In genomic region chr17:81036128-81036891, GRCh38 we compare ENCODE assay signal across 9 cellular contexts. TPM values are rescaled to one million over a fixed set of nuclear protein-coding genes. Genes with fewer than 3 reads are reported as not detected.
A peak's percentile ranks its signal among the peaks of the same experiment; 100 is the strongest.
DNase-seq lines count a peak whose midpoint lies in the region; ATAC-seq, FAIRE-seq and TF ChIP-seq lines count a peak whose summit lies in the region.
"Had no signal": no experiment of that assay in that cellular context is flagged by ENCODE, and none has a peak within 500 bp of the region (broad histone marks: within the 10 kb centered on the region; RNA-seq: fewer than 3 reads in every experiment).

No MANE protein-coding gene starts in this region.

- TF ChIP-seq POLR2A in K562 (conservative IDR thresholded peaks at IDR 0.05): no peak

- peak; percentile 6 for FAIRE-seq in K562 (lab: Jason Lieb, UNC)
- FAIRE-seq: G401.6 had no signal

- peaks cover 5% of the 10 kb centered on the region for H3K9me1 ChIP-seq in K562 (ENCODE audit: control insufficient read depth, insufficient read depth, low read length)

- H3K79me2 ChIP-seq in K562 (ENCODE audit: control insufficient read depth, insufficient read depth, low read length) (peaks cover 65% of the 10 kb centered on the region), MM.1S (ENCODE audit: low read length) (no peaks in the 10 kb centered on the region)

- CTCF ChIA-PET in activated CD8-positive, alpha-beta memory T cell treated with anti-CD3 and anti-CD28 coated beads, Interleukin-2, amount 10 ng/mL, durations not matched to agents 7 days and 5 days (lab: Charles Lee): interaction anchor here (0.9 to 3.4 kb wide), 6 partner anchors 13 to 66 kb away, joined by 3 to 15 read pairs (median 4); no protein-coding TSS in a partner anchor
- CTCF ChIA-PET in K562 (lab: Yijun Ruan, JAX; ENCODE audit: low intra/inter-chr PET ratio): interaction anchor here (1.4 kb wide), 1 partner anchor 48 kb away, joined by 4 read pairs; no protein-coding TSS in a partner anchor

- H3K4me1 ChIP-seq in K562 (replicated peaks in 1 of 2; ENCODE audit: control insufficient read depth in 2 of 2, insufficient read depth in 2 of 2, low read length in 2 of 2) (peaks cover 28 to 83% of the 10 kb centered on the region in 2 experiments), left lung (peaks cover 35 to 83% of the 10 kb centered on the region in 2 donors), tibial artery (peaks cover 0 to 61% (median 36%) of the 10 kb centered on the region in 4 donors), MM.1S (ENCODE audit: low read length) (no peaks in the 10 kb centered on the region)

- intact Hi-C loops in K562 (cut with micrococcal nuclease): no loop called here
- intact Hi-C loops in left lung (cut with DNase I): no loop called here
- intact Hi-C loops in tibial artery (cut with DNase I; ENCODE audit: low total_unique reads): loop anchor here (5.0 kb wide), 1 partner anchor 56 kb away; no protein-coding TSS in a partner anchor

- H3K36me3 ChIP-seq in K562 (ENCODE audit: control insufficient read depth, insufficient read depth, low read length): peaks cover 33% of the 10 kb centered on the region; the same call in 2 of the 3 replicates
- H3K36me3 ChIP-seq in left lung: peaks cover 0 to 4% of the 10 kb centered on the region in 2 donors
- H3K36me3 ChIP-seq in tibial artery: no peaks in the 10 kb centered on the region
- H3K36me3 ChIP-seq in MM.1S (replicated peaks; ENCODE audit: insufficient read depth, low read length): no peaks in the 10 kb centered on the region

- no peaks in the 10 kb centered on the region for H3K27me3 ChIP-seq in K562 (ENCODE audit: control insufficient read depth in 2 of 2, insufficient read depth in 2 of 2, low read length in 2 of 2)
- H3K27me3 ChIP-seq in left lung: peaks cover 0 to 21% of the 10 kb centered on the region in 2 donors
- peaks cover 0 to 37% of the 10 kb centered on the region in 2 donors for H3K27me3 ChIP-seq in tibial artery
- peaks cover 87% of the 10 kb centered on the region for H3K27me3 ChIP-seq in MM.1S (replicated peaks; ENCODE audit: insufficient read depth, low read length)

- no peaks in the 10 kb centered on the region for H3K9me3 Mint-ChIP-seq in activated CD8-positive, alpha-beta memory T cell treated with anti-CD3 and anti-CD28 coated beads, Interleukin-2, amount 10 ng/mL, durations not matched to agents 7 days and 5 days (ENCODE audit: low read depth)

- no peak for TF ChIP-seq EP300 in K562 (IDR thresholded peaks at IDR 0.05; ENCODE audit: low read length)

- H3K4me3 ChIP-seq in K562 (peak overlapping the region; percentile 58), left lung (peak overlapping the region; percentile 40 to 62), tibial artery (peak overlapping the region; percentile 48 to 62), MM.1S (ENCODE audit: low read length) (no peak overlapping the region)

- H3K27ac ChIP-seq in K562 (ENCODE audit: extremely low read depth, low read depth, low read length) (no peak overlapping the region), left lung (peak overlapping the region in 1 of 2 donors; percentile 9), tibial artery (no peak overlapping the region), MM.1S (ENCODE audit: low read length) (no peak overlapping the region)

- POLR2A ChIA-PET in K562 (lab: Yijun Ruan, JAX): interaction anchor here (0.6 to 1.8 kb wide), 9 partner anchors 9 to 59 kb away, joined by 3 to 5 read pairs (median 3); no protein-coding TSS in a partner anchor

- in situ Hi-C loops in K562 (cut with MboI): no loop called here

- BruUV-seq in K562 (replicated peaks; lab: Mats Ljungman, UMichigan): no TSS peak

- peaks cover 6% of the 10 kb centered on the region for H3K4me1 Mint-ChIP-seq in activated CD8-positive, alpha-beta memory T cell treated with anti-CD3 and anti-CD28 coated beads, Interleukin-2, amount 10 ng/mL, durations not matched to agents 7 days and 5 days

- no peak for DNase-seq in activated CD8-positive, alpha-beta memory T cell treated with anti-CD3 and anti-CD28 coated beads, Interleukin-2, amount 10 ng/mL, durations not matched to agents 7 days and 5 days
- DNase-seq in activated CD8-positive, alpha-beta memory T cell treated with anti-CD3 and anti-CD28 coated beads, Interleukin-2, amount 50 U/mL, for 4 hours: no peak
- no peak for DNase-seq in K562 (ENCODE audit: extremely low read depth in 1 of 4, low spot score in 3 of 4)
- peak; percentile 30 to 71 for DNase-seq in left lung
- no peak for DNase-seq in tibial artery
- DNase-seq in SKM-1 (lab: John Stamatoyannopoulos, UW; ENCODE audit: unreplicated experiment): no peak
- DNase-seq in activated gamma-delta T cell treated with Interleukin-2 at 50 U/mL for 16 hours: no peak
- DNase-seq in MM.1S: no peak

- no peak for TF ChIP-seq RAD21 in K562 (CRISPR knock-in tag; conservative IDR thresholded peaks at IDR 0.05 in 1 of 2, IDR thresholded peaks at IDR 0.05 in 1 of 2)

- H3K27ac Mint-ChIP-seq in activated CD8-positive, alpha-beta memory T cell treated with anti-CD3 and anti-CD28 coated beads, Interleukin-2, amount 10 ng/mL, durations not matched to agents 7 days and 5 days: no peak overlapping the region

- H2AFZ ChIP-seq in K562 (ENCODE audit: low read depth, low read length): no peak overlapping the region
- H2AFZ ChIP-seq in MM.1S (ENCODE audit: low read length): no peak overlapping the region

- H3K9ac ChIP-seq in K562 (ENCODE audit: insufficient read depth in 1 of 2, low read depth in 2 of 2, low read length in 2 of 2): peak overlapping the region; percentile 27 to 96
- H3K9ac ChIP-seq in MM.1S (ENCODE audit: low read length): no peak overlapping the region

- no peak for ATAC-seq in activated CD8-positive, alpha-beta memory T cell treated with anti-CD3 and anti-CD28 coated beads, Interleukin-2, amount 10 ng/mL, durations not matched to agents 7 days and 5 days
- no peak for ATAC-seq in K562
- ATAC-seq in left lung: no peak

- H3F3A ChIP-seq in MM.1S (ENCODE audit: insufficient read depth, low read length): no peaks in the 10 kb centered on the region

- H3K4me3 Mint-ChIP-seq in activated CD8-positive, alpha-beta memory T cell treated with anti-CD3 and anti-CD28 coated beads, Interleukin-2, amount 10 ng/mL, durations not matched to agents 7 days and 5 days: peak overlapping the region; percentile 71

- H3K9me3 ChIP-seq in K562 (replicated peaks; ENCODE audit: control insufficient read depth, insufficient read depth, low read depth, low read length): no peaks in the 10 kb centered on the region
- no peaks in the 10 kb centered on the region for H3K9me3 ChIP-seq in left lung
- H3K9me3 ChIP-seq in tibial artery: no peaks in the 10 kb centered on the region
- no peaks in the 10 kb centered on the region for H3K9me3 ChIP-seq in MM.1S (replicated peaks; ENCODE audit: insufficient read depth, low read length)

- WGBS in K562 (ENCODE audit: insufficient coverage, low coverage, missing lambda C conversion rate): 79% methylated on average over 18 of the region's 26 CpGs

- H3K9me2 ChIP-seq in MM.1S (replicated peaks; ENCODE audit: insufficient read depth, low read length): no peaks in the 10 kb centered on the region

- H3K36me3 Mint-ChIP-seq in activated CD8-positive, alpha-beta memory T cell treated with anti-CD3 and anti-CD28 coated beads, Interleukin-2, amount 10 ng/mL, durations not matched to agents 7 days and 5 days: no peaks in the 10 kb centered on the region

- no peak for TF ChIP-seq CTCF in K562 (IDR thresholded peaks at IDR 0.05 in 2 of 3, conservative IDR thresholded peaks at IDR 0.05 in 1 of 3; ENCODE audit: insufficient read depth in 2 of 3, low read depth in 1 of 3, low read length in 3 of 3)
- TF ChIP-seq CTCF in left lung (IDR thresholded peaks at IDR 0.05): no peak
- no peak for TF ChIP-seq CTCF in tibial artery (IDR thresholded peaks at IDR 0.05)
- TF ChIP-seq CTCF in MM.1S (IDR thresholded peaks at IDR 0.05; ENCODE audit: low read length): no peak

- H3K27me3 Mint-ChIP-seq in activated CD8-positive, alpha-beta memory T cell treated with anti-CD3 and anti-CD28 coated beads, Interleukin-2, amount 10 ng/mL, durations not matched to agents 7 days and 5 days: peaks cover 40% of the 10 kb centered on the region

- H3K4me2 ChIP-seq in K562 (ENCODE audit: insufficient read depth, low read length) (peak overlapping the region; percentile 78), MM.1S (ENCODE audit: low read depth, low read length) (no peak overlapping the region)

- peaks cover 39% of the 10 kb centered on the region for H4K20me1 ChIP-seq in K562 (replicated peaks; ENCODE audit: control insufficient read depth, insufficient read depth, low read length)
- H4K20me1 ChIP-seq in MM.1S (ENCODE audit: insufficient read depth, low read length): no peaks in the 10 kb centered on the region

RNA-seq across cellular contexts. Expression of gene BAIAP2, which starts 1.4 kb away (rescaled TPM):
- 1 to 10 TPM; 4.8 to 7.0 TPM for total RNA-seq in activated CD8-positive, alpha-beta memory T cell treated with anti-CD3 and anti-CD28 coated beads, Interleukin-2, amount 10 ng/mL, durations not matched to agents 7 days and 5 days
- 69.8 and 141 TPM in 2 replicates for total RNA-seq in K562 (2011; cell fraction: chromatin; rRNA removed; ENCODE audit: low replicate concordance)
- 54.5 and 61.0 TPM in 2 replicates for total RNA-seq in K562 (2011; cell fraction: nucleolus; rRNA removed)
- total RNA-seq in K562 (2011; cell fraction: nucleoplasm; rRNA removed): 40.5 and 42.0 TPM in 2 replicates
- total RNA-seq in K562 (2014; rRNA removed): 26.7 and 31.9 TPM in 2 replicates
- 14.2 and 17.7 TPM in 2 replicates for total RNA-seq in K562 (2014; rRNA removed; fragmentation: Illumina TruSeq; extraction: Trizol)
- 18.4 and 21.2 TPM in 2 replicates for total RNA-seq in K562 (2015; rRNA removed; fragmentation: Illumina TruSeq; extraction: Trizol)
- 44.7 and 51.6 TPM in 2 replicates for total RNA-seq in K562 (2021)
- polyA plus RNA-seq in K562 (2011; rRNA removed): 9.8 and 13.6 TPM in 2 replicates
- polyA plus RNA-seq in K562 (2011; cell fraction: cytosol; rRNA removed): 9.8 and 28.7 TPM in 2 replicates
- 37.7 and 77.3 TPM in 2 replicates for polyA plus RNA-seq in K562 (2011; cell fraction: nucleus; rRNA removed)
- polyA plus RNA-seq in K562 (2012): 37.1 and 42.6 TPM in 2 replicates
- 20.7 and 30.0 TPM in 2 replicates for polyA plus RNA-seq in K562 (2014; fragmentation: Illumina TruSeq; extraction: Trizol)
- 1 to 10 TPM; 2.3 to 2.4 TPM for polyA plus RNA-seq in K562 (2014; fragmentation: Nextera tagmentation; extraction: Ambion mirVana)
- polyA plus RNA-seq in K562 (2014; rRNA removed): 17.3 and 23.2 TPM in 2 replicates
- polyA minus RNA-seq in K562 (2011; rRNA and poly(A)+ RNA removed): 11.9 and 13.6 TPM in 2 replicates
- 22.8 and 24.8 TPM in 2 replicates for polyA minus RNA-seq in K562 (2011; cell fraction: cytosol; rRNA and poly(A)+ RNA removed)
- polyA minus RNA-seq in K562 (2011; cell fraction: nucleus; rRNA and poly(A)+ RNA removed): 38.3 and 38.6 TPM in 2 replicates
- total RNA-seq in left lung: 100 to 1,000 TPM in 1 of 2 donors, 10 to 100 TPM in 1; 76.3 to 135 TPM

RNA-seq across cellular contexts. Expression of gene CHMP6, which starts 44.7 kb away (rescaled TPM):
- total RNA-seq in activated CD8-positive, alpha-beta memory T cell treated with anti-CD3 and anti-CD28 coated beads, Interleukin-2, amount 10 ng/mL, durations not matched to agents 7 days and 5 days: 10 to 100 TPM; 29.8 to 34.6 TPM
- total RNA-seq in K562 (2011; cell fraction: chromatin; rRNA removed; ENCODE audit: low replicate concordance): 33.8 and 66.2 TPM in 2 replicates
- total RNA-seq in K562 (2011; cell fraction: nucleolus; rRNA removed): 40.5 and 47.9 TPM in 2 replicates
- total RNA-seq in K562 (2011; cell fraction: nucleoplasm; rRNA removed): 22.9 and 24.6 TPM in 2 replicates
- total RNA-seq in K562 (2014; rRNA removed) (10.3 and 12.9 TPM in 2 replicates), K562 (2014; rRNA removed; fragmentation: Illumina TruSeq; extraction: Trizol) (14.4 and 15.7 TPM in 2 replicates), K562 (2015; rRNA removed; fragmentation: Illumina TruSeq; extraction: Trizol) (12.7 and 13.8 TPM in 2 replicates), K562 (2021) (25.6 and 26.8 TPM in 2 replicates), left lung (10 to 100 TPM; 28.2 to 32.7 TPM)
- polyA plus RNA-seq in K562 (2011; rRNA removed) (8.0 and 13.4 TPM in 2 replicates), K562 (2014; fragmentation: Illumina TruSeq; extraction: Trizol) (11.4 and 15.5 TPM in 2 replicates), K562 (2014; fragmentation: Nextera tagmentation; extraction: Ambion mirVana) (1 to 10 TPM in 1 of 2 experiments, under 1 TPM in 1; 0.25 to 1.8 TPM), K562 (2014; rRNA removed) (28.3 and 30.4 TPM in 2 replicates)
- polyA plus RNA-seq in K562 (2011; cell fraction: cytosol; rRNA removed): 10.5 and 35.5 TPM in 2 replicates
- 10.7 and 20.1 TPM in 2 replicates for polyA plus RNA-seq in K562 (2011; cell fraction: nucleus; rRNA removed)
- polyA plus RNA-seq in K562 (2012): 13.7 and 20.1 TPM in 2 replicates
- 11.2 and 15.9 TPM in 2 replicates for polyA minus RNA-seq in K562 (2011; rRNA and poly(A)+ RNA removed)
- 5.0 and 8.7 TPM in 2 replicates for polyA minus RNA-seq in K562 (2011; cell fraction: cytosol; rRNA and poly(A)+ RNA removed)
- polyA minus RNA-seq in K562 (2011; cell fraction: nucleus; rRNA and poly(A)+ RNA removed): 13.5 and 13.7 TPM in 2 replicates

Comparison
In these comparisons a context has a peak if more than half of its experiments do, and no peak if none do; other contexts are left out.
1. DNase-seq: peak in left lung (2 of 2); none in activated CD8-positive, alpha-beta memory T cell treated with anti-CD3 and anti-CD28 coated beads, Interleukin-2, amount 10 ng/mL, durations not matched to agents 7 days and 5 days (single experiment), activated CD8-positive, alpha-beta memory T cell treated with anti-CD3 and anti-CD28 coated beads, Interleukin-2, amount 50 U/mL, for 4 hours (single experiment), K562 (0 of 4), tibial artery (0 of 2), SKM-1 (single experiment), activated gamma-delta T cell treated with Interleukin-2 at 50 U/mL for 16 hours (single experiment) and MM.1S (single experiment).